In the genomic region with DNA sequence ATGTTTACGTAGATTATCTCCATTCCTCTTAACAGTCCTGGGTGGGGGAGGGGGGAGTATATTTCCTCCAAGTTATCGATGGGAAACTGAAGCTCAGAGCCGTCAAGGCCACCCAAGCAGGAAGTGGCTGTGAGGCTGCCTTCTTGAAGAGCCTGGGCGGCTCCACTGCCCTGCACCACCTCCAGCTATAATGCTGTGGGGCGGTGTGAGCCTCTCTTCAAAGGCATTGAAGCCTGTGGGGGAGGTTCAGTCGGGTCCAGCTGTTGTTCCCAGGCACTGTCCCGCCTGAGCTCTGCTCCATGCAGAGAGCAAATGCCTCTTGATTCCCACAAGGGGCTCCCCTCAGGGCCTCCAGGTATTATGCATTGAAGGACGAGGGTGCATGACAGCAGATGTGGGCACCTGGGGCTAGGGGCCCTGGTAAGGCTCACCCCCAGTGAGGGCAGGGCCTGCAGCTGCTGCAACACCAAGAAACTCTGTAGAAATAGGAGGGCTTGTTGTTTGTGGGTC, we compare ENCODE assay signal across 1 cellular context.
TF ChIP-seq lines count a peak whose summit lies in the region.

No MANE protein-coding gene starts in this region.

TF ChIP-seq in HepG2, 621 proteins besides CTCF, POLR2A, EP300 and RAD21 (continued from another document):
- TF ChIP-seq, protein P1, sequence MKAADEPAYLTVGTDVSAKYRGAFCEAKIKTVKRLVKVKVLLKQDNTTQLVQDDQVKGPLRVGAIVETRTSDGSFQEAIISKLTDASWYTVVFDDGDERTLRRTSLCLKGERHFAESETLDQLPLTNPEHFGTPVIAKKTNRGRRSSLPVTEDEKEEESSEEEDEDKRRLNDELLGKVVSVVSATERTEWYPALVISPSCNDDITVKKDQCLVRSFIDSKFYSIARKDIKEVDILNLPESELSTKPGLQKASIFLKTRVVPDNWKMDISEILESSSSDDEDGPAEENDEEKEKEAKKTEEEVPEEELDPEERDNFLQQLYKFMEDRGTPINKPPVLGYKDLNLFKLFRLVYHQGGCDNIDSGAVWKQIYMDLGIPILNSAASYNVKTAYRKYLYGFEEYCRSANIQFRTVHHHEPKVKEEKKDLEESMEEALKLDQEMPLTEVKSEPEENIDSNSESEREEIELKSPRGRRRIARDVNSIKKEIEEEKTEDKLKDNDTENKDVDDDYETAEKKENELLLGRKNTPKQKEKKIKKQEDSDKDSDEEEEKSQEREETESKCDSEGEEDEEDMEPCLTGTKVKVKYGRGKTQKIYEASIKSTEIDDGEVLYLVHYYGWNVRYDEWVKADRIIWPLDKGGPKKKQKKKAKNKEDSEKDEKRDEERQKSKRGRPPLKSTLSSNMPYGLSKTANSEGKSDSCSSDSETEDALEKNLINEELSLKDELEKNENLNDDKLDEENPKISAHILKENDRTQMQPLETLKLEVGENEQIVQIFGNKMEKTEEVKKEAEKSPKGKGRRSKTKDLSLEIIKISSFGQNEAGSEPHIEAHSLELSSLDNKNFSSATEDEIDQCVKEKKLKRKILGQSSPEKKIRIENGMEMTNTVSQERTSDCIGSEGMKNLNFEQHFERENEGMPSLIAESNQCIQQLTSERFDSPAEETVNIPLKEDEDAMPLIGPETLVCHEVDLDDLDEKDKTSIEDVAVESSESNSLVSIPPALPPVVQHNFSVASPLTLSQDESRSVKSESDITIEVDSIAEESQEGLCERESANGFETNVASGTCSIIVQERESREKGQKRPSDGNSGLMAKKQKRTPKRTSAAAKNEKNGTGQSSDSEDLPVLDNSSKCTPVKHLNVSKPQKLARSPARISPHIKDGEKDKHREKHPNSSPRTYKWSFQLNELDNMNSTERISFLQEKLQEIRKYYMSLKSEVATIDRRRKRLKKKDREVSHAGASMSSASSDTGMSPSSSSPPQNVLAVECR (CRISPR knock-in tag; IDR thresholded peaks at IDR 0.05; ENCODE audit: borderline replicate concordance): peak; percentile 35; the same call in 1 of the 2 replicates
- no peak for TF ChIP-seq CENPT (CRISPR knock-in tag; IDR thresholded peaks at IDR 0.05; ENCODE audit: low read depth)
- peak; percentile 49; the same call in 1 of the 2 replicates for TF ChIP-seq ZNF547 (CRISPR knock-in tag; IDR thresholded peaks at IDR 0.05)
- TF ChIP-seq TCF7 (IDR thresholded peaks at IDR 0.05; ENCODE audit: low read depth): peak; percentile 40; the same call in 1 of the 2 replicates
- peak; percentile 33; the same call in 1 of the 2 replicates for TF ChIP-seq FOXO1 (CRISPR knock-in tag; IDR thresholded peaks at IDR 0.05)
- TF ChIP-seq SMYD3 (CRISPR knock-in tag; IDR thresholded peaks at IDR 0.05): no peak
- TF ChIP-seq ZNF333 (CRISPR knock-in tag; IDR thresholded peaks at IDR 0.05; ENCODE audit: borderline replicate concordance): 0 out of 2 replicates have a peak, but pooled peaks have one; percentile 45
- no peak for TF ChIP-seq ZNF792 (CRISPR knock-in tag; IDR thresholded peaks at IDR 0.05)
- 0 out of 2 replicates have a peak, but pooled peaks have one; percentile 25 for TF ChIP-seq ETV5 (CRISPR knock-in tag; IDR thresholded peaks at IDR 0.05; ENCODE audit: borderline replicate concordance)
- TF ChIP-seq ZNF768 (CRISPR knock-in tag; IDR thresholded peaks at IDR 0.05): peak; percentile 41; the same call in 1 of the 2 replicates
- TF ChIP-seq ZFP91 (CRISPR knock-in tag; IDR thresholded peaks at IDR 0.05; ENCODE audit: borderline replicate concordance): peak; percentile 73; the same call in 1 of the 2 replicates
- 0 out of 2 replicates have a peak, but pooled peaks have one; percentile 6 for TF ChIP-seq PPARG (CRISPR knock-in tag; conservative IDR thresholded peaks at IDR 0.05)
- TF ChIP-seq, protein P2, sequence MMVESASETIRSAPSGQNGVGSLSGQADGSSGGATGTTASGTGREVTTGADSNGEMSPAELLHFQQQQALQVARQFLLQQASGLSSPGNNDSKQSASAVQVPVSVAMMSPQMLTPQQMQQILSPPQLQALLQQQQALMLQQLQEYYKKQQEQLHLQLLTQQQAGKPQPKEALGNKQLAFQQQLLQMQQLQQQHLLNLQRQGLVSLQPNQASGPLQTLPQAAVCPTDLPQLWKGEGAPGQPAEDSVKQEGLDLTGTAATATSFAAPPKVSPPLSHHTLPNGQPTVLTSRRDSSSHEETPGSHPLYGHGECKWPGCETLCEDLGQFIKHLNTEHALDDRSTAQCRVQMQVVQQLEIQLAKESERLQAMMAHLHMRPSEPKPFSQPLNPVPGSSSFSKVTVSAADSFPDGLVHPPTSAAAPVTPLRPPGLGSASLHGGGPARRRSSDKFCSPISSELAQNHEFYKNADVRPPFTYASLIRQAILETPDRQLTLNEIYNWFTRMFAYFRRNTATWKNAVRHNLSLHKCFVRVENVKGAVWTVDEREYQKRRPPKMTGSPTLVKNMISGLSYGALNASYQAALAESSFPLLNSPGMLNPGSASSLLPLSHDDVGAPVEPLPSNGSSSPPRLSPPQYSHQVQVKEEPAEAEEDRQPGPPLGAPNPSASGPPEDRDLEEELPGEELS (CRISPR knock-in tag; IDR thresholded peaks at IDR 0.05): peak; percentile 17; the same call in 1 of the 2 replicates
- TF ChIP-seq, protein P3, sequence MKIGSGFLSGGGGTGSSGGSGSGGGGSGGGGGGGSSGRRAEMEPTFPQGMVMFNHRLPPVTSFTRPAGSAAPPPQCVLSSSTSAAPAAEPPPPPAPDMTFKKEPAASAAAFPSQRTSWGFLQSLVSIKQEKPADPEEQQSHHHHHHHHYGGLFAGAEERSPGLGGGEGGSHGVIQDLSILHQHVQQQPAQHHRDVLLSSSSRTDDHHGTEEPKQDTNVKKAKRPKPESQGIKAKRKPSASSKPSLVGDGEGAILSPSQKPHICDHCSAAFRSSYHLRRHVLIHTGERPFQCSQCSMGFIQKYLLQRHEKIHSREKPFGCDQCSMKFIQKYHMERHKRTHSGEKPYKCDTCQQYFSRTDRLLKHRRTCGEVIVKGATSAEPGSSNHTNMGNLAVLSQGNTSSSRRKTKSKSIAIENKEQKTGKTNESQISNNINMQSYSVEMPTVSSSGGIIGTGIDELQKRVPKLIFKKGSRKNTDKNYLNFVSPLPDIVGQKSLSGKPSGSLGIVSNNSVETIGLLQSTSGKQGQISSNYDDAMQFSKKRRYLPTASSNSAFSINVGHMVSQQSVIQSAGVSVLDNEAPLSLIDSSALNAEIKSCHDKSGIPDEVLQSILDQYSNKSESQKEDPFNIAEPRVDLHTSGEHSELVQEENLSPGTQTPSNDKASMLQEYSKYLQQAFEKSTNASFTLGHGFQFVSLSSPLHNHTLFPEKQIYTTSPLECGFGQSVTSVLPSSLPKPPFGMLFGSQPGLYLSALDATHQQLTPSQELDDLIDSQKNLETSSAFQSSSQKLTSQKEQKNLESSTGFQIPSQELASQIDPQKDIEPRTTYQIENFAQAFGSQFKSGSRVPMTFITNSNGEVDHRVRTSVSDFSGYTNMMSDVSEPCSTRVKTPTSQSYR (CRISPR knock-in tag; IDR thresholded peaks at IDR 0.05; ENCODE audit: borderline replicate concordance): peak; percentile 85
- peak; percentile 31; the same call in 1 of the 2 replicates for TF ChIP-seq ZKSCAN8 (CRISPR knock-in tag; IDR thresholded peaks at IDR 0.05; ENCODE audit: borderline replicate concordance)
- 0 out of 2 replicates have a peak, but pooled peaks have one; percentile 2 for TF ChIP-seq NFYB (CRISPR knock-in tag; IDR thresholded peaks at IDR 0.05)
- TF ChIP-seq HDAC2 (CRISPR knock-in tag; IDR thresholded peaks at IDR 0.05): 0 out of 2 replicates have a peak, but pooled peaks have one; percentile 19
- TF ChIP-seq KDM4B (CRISPR knock-in tag; IDR thresholded peaks at IDR 0.05): 0 out of 2 replicates have a peak, but pooled peaks have one; percentile 42
- peak; percentile 40; the same call in 1 of the 2 replicates for TF ChIP-seq ELF1 (CRISPR knock-in tag; IDR thresholded peaks at IDR 0.05)
- TF ChIP-seq ZNF530 (CRISPR knock-in tag; IDR thresholded peaks at IDR 0.05; ENCODE audit: low read depth): no peak
- no peak for TF ChIP-seq REL (CRISPR knock-in tag; conservative IDR thresholded peaks at IDR 0.05)
- TF ChIP-seq ZNF770 (CRISPR knock-in tag; IDR thresholded peaks at IDR 0.05): peak; percentile 18; the same call in 1 of the 2 replicates
- TF ChIP-seq, protein P4, sequence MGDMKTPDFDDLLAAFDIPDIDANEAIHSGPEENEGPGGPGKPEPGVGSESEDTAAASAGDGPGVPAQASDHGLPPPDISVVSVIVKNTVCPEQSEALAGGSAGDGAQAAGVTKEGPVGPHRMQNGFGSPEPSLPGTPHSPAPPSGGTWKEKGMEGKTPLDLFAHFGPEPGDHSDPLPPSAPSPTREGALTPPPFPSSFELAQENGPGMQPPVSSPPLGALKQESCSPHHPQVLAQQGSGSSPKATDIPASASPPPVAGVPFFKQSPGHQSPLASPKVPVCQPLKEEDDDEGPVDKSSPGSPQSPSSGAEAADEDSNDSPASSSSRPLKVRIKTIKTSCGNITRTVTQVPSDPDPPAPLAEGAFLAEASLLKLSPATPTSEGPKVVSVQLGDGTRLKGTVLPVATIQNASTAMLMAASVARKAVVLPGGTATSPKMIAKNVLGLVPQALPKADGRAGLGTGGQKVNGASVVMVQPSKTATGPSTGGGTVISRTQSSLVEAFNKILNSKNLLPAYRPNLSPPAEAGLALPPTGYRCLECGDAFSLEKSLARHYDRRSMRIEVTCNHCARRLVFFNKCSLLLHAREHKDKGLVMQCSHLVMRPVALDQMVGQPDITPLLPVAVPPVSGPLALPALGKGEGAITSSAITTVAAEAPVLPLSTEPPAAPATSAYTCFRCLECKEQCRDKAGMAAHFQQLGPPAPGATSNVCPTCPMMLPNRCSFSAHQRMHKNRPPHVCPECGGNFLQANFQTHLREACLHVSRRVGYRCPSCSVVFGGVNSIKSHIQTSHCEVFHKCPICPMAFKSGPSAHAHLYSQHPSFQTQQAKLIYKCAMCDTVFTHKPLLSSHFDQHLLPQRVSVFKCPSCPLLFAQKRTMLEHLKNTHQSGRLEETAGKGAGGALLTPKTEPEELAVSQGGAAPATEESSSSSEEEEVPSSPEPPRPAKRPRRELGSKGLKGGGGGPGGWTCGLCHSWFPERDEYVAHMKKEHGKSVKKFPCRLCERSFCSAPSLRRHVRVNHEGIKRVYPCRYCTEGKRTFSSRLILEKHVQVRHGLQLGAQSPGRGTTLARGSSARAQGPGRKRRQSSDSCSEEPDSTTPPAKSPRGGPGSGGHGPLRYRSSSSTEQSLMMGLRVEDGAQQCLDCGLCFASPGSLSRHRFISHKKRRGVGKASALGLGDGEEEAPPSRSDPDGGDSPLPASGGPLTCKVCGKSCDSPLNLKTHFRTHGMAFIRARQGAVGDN (CRISPR knock-in tag; IDR thresholded peaks at IDR 0.05): peak; percentile 62
- no peak for TF ChIP-seq ELK4 (CRISPR knock-in tag; IDR thresholded peaks at IDR 0.05; ENCODE audit: borderline replicate concordance)
- 0 out of 2 replicates have a peak, but pooled peaks have one; percentile 4 for TF ChIP-seq CBX5 (CRISPR knock-in tag; IDR thresholded peaks at IDR 0.05; ENCODE audit: borderline replicate concordance)
- TF ChIP-seq ZNF501 (CRISPR knock-in tag; IDR thresholded peaks at IDR 0.05): 0 out of 2 replicates have a peak, but pooled peaks have one; percentile 28
- no peak for TF ChIP-seq ZMYM2 (CRISPR knock-in tag; IDR thresholded peaks at IDR 0.05)
